Comparison of ENCODE assay signal across 8 cellular contexts in the genomic region with DNA sequence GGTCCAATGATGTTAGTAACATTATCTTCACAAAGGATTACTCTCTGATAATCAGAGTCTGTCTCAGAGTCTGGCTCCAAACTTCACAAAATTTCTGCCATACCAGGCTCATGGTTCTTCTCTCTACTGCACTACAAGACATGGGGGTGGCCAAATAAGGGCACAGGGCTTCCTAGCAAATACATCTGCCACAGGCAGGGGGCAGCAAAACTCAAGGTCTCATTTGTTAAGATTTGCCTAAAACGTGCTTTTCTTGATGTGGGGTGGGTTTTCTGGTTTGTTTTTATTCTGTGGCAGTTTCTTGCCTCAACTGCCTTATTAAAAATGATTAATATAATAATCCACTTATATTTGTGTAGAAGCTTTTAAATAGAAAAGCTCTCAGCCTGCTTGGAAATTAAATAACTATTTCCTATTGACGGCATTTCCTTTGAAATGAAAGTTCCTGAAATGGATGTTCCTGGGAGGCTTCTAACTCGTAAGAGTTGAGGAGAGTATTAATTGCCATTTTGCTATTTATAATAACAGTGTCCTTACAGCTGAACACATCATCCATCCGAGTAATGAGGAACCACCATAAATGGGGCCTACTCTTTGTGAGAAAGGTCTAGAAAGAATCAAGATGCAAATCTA. TPM values are rescaled to one million over a fixed set of nuclear protein-coding genes. Genes with fewer than 3 reads are reported as not detected.
A peak's percentile ranks its signal among the peaks of the same experiment; 100 is the strongest.
DNase-seq lines count a peak whose midpoint lies in the region; ATAC-seq and TF ChIP-seq lines count a peak whose summit lies in the region.

No MANE protein-coding gene starts in this region.

- H3K27me3 Mint-ChIP-seq in mesothelial cell of epicardium (ENCODE audit: low read depth), result peaks cover 6% of the 10 kb centered on the region

- no peaks in the 10 kb centered on the region for H3K36me3 Mint-ChIP-seq in mesothelial cell of epicardium

- no peak overlapping the region for H3K27ac Mint-ChIP-seq in mesothelial cell of epicardium

- TF ChIP-seq CTCF in mesothelial cell of epicardium (IDR thresholded peaks at IDR 0.05; ENCODE audit: unreplicated experiment), result peak; percentile 62

- H3K4me1 Mint-ChIP-seq in mesothelial cell of epicardium, result peaks cover 5% of the 10 kb centered on the region

- ATAC-seq in HG02938 (IDR thresholded peaks at IDR 0.05; ENCODE audit: unreplicated experiment), result peak; percentile 74
- peak; percentile 71 for ATAC-seq in stimulated activated naive CD8-positive, alpha-beta T cell treated with anti-CD3 and anti-CD28 coated beads, Interleukin-15, Interleukin-2, amounts not matched to agents 100 U/mL and 50 U/mL, for 24 hours

- no peaks in the 10 kb centered on the region for H3K9me3 Mint-ChIP-seq in mesothelial cell of epicardium

- peak; percentile 47 for DNase-seq in GM04504 (ENCODE audit: low read depth)
- peak; percentile 74 for DNase-seq in NCI-H2196 (lab: John Stamatoyannopoulos, UW; ENCODE audit: unreplicated experiment)
- DNase-seq in activated CD4-positive, alpha-beta T cell treated with anti-CD3 and anti-CD28 coated beads for 24 hours (ENCODE audit: low read depth in 2 of 2), result peak; percentile 52
- peak; percentile 5 to 56 for DNase-seq in dermis microvascular lymphatic vessel endothelial cell (ENCODE audit: low read depth in 2 of 2)
- peak in 1 of 2 experiments; percentile 48 for DNase-seq in mesothelial cell of epicardium (ENCODE audit: low spot score in 2 of 2, unreplicated experiment in 2 of 2)
- peak; percentile 72 for DNase-seq in stimulated activated naive CD8-positive, alpha-beta T cell treated with anti-CD3 and anti-CD28 coated beads, Interleukin-15, Interleukin-2, amounts not matched to agents 100 U/mL and 50 U/mL, for 24 hours
- no peak for DNase-seq in effector CD8-positive, alpha-beta T cell (lab: John Stamatoyannopoulos, UW)

- H3K4me3 Mint-ChIP-seq in mesothelial cell of epicardium, result no peak overlapping the region

RNA-seq across cellular contexts. Expression of a gene that starts 53.8 kb away (rescaled TPM):
- total RNA-seq in dermis microvascular lymphatic vessel endothelial cell (not detected in 2 replicates), mesothelial cell of epicardium (5.6 to 10.8 TPM (median 7.3 TPM) in 3 replicates)
